Comparison of ENCODE assay signal across 8 cellular contexts in genomic region chr3:177337548-177338331, GRCh38.
A peak's percentile ranks its signal among the peaks of the same experiment; 100 is the strongest.
DNase-seq lines count a peak whose midpoint lies in the region; ATAC-seq and TF ChIP-seq lines count a peak whose summit lies in the region.

No MANE protein-coding gene starts in this region.

- H3K36me3 Mint-ChIP-seq in T-helper 1 cell treated with Interleukin-12 subunit alpha and Interleukin-12 subunit beta and Interleukin-4 antibody, amounts not matched to agents 30 μg/mL and 1 μg/mL, for 36 hours (ENCODE audit: low read depth): peaks cover 3% of the 10 kb centered on the region

- peaks cover 32 to 57% (median 47%) of the 10 kb centered on the region in 4 donors for H3K4me1 ChIP-seq in esophagus muscularis mucosa

- peaks cover 14% of the 10 kb centered on the region for H3K27me3 Mint-ChIP-seq in T-helper 1 cell treated with Interleukin-12 subunit alpha and Interleukin-12 subunit beta and Interleukin-4 antibody, amounts not matched to agents 30 μg/mL and 1 μg/mL, for 36 hours (ENCODE audit: low read depth)

- peak overlapping the region; percentile 35 for H3K4me3 Mint-ChIP-seq in T-helper 1 cell treated with Interleukin-12 subunit alpha and Interleukin-12 subunit beta and Interleukin-4 antibody, amounts not matched to agents 30 μg/mL and 1 μg/mL, for 36 hours

- no peak for TF ChIP-seq CTCF in esophagus muscularis mucosa (IDR thresholded peaks at IDR 0.05)

- TF ChIP-seq EP300 in esophagus muscularis mucosa (IDR thresholded peaks at IDR 0.05): no peak

- ATAC-seq in GM19023 (IDR thresholded peaks at IDR 0.05; ENCODE audit: unreplicated experiment): peak; percentile 80
- peak; percentile 76 for ATAC-seq in HG02943 (IDR thresholded peaks at IDR 0.05; ENCODE audit: low read depth, unreplicated experiment)

- H3K4me1 Mint-ChIP-seq in T-helper 1 cell treated with Interleukin-12 subunit alpha and Interleukin-12 subunit beta and Interleukin-4 antibody, amounts not matched to agents 30 μg/mL and 1 μg/mL, for 36 hours (ENCODE audit: low read depth): peaks cover 36% of the 10 kb centered on the region

- no peaks in the 10 kb centered on the region for H3K36me3 ChIP-seq in esophagus muscularis mucosa

- no peaks in the 10 kb centered on the region for H3K9me3 ChIP-seq in esophagus muscularis mucosa

- intact Hi-C loops in esophagus muscularis mucosa (cut with DNase I): no loop called here

- H3K27ac Mint-ChIP-seq in T-helper 1 cell treated with Interleukin-12 subunit alpha and Interleukin-12 subunit beta and Interleukin-4 antibody, amounts not matched to agents 30 μg/mL and 1 μg/mL, for 36 hours: peak overlapping the region; percentile 70

- DNase-seq in esophagus muscularis mucosa (ENCODE audit: extremely low spot score) (no peak), ureter (ENCODE audit: low spot score) (no peak), Kasumi-1 (lab: John Stamatoyannopoulos, UW) (no peak), RPMI8226 (no peak)
- DNase-seq in stimulated activated CD8-positive, alpha-beta memory T cell treated with anti-CD3 and anti-CD28 coated beads, Interleukin-2, amount 100 ng/mL, for 48 hours (ENCODE audit: low read depth in 2 of 2): peak; percentile 50 to 57

- no peaks in the 10 kb centered on the region for H3K9me3 Mint-ChIP-seq in T-helper 1 cell treated with Interleukin-12 subunit alpha and Interleukin-12 subunit beta and Interleukin-4 antibody, amounts not matched to agents 30 μg/mL and 1 μg/mL, for 36 hours

- 79% methylated on average over 9 of the region's 9 CpGs for WGBS in esophagus muscularis mucosa

- no peak for TF ChIP-seq POLR2A in esophagus muscularis mucosa (IDR thresholded peaks at IDR 0.05; ENCODE audit: low read depth)

- H3K27ac ChIP-seq in esophagus muscularis mucosa (replicated peaks in 1 of 4): peak overlapping the region; percentile 3 to 35 (median 15)

- H3K4me3 ChIP-seq in esophagus muscularis mucosa: no peak overlapping the region

- no peaks in the 10 kb centered on the region for H3K27me3 ChIP-seq in esophagus muscularis mucosa

Comparison
In these comparisons a context has a peak if more than half of its experiments do, and no peak if none do; other contexts are left out.
1. DNase-seq: peak in stimulated activated CD8-positive, alpha-beta memory T cell treated with anti-CD3 and anti-CD28 coated beads, Interleukin-2, amount 100 ng/mL, for 48 hours (2 of 2); none in esophagus muscularis mucosa (single experiment), ureter (single experiment), Kasumi-1 (0 of 2) and RPMI8226 (single experiment).